Comparison of ENCODE assay signal across 13 cellular contexts in the genomic region with DNA sequence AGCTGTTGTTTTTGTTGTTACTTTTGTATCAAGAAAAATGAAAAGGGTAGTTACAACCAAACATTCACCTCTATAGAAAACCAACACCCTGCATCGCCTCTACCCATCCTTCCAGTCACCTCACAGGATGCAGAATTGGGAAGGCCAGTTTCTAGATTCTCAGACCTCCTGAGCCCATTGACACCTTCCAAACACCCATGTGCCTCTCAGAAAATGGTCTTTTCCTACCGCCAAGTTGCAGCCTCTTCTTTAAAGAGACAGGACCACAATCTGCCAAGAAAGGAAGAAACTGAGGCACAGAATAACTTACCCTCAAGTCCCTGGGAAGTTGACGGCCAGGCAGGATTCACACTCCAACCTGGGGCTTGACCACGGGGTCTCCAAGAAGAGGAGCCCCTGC.
DNase-seq lines count a peak whose midpoint lies in the region; ATAC-seq, FAIRE-seq and TF ChIP-seq lines count a peak whose summit lies in the region.
"Had no signal": no experiment of that assay in that cellular context is flagged by ENCODE, and none has a peak within 500 bp of the region (broad histone marks: within the 10 kb centered on the region; RNA-seq: fewer than 3 reads in every experiment).

No MANE protein-coding gene starts in this region.

- no peaks in the 10 kb centered on the region for H3K27me3 Mint-ChIP-seq in MCF 10A (ENCODE audit: insufficient read depth, unreplicated experiment)

- in situ Hi-C loops in gastrocnemius medialis (cut with MboI; ENCODE audit: low sequenced_read_pairs in 4 of 4): no loop called here

- H3K4me1 Mint-ChIP-seq in MCF 10A (ENCODE audit: insufficient read depth, unreplicated experiment): peaks cover 6% of the 10 kb centered on the region

- no peak for TF ChIP-seq CTCF in breast epithelium (IDR thresholded peaks at IDR 0.05)
- no peak for TF ChIP-seq CTCF in MCF 10A (IDR thresholded peaks at IDR 0.05; ENCODE audit: unreplicated experiment)
- no peak for TF ChIP-seq CTCF in kidney (IDR thresholded peaks at IDR 0.05; ENCODE audit: borderline replicate concordance, extremely low read depth, insufficient read depth)
- no peak for TF ChIP-seq CTCF in gastrocnemius medialis (IDR thresholded peaks at IDR 0.05 in 4 of 5, conservative IDR thresholded peaks at IDR 0.05 in 1 of 5)
- TF ChIP-seq CTCF in uterus (IDR thresholded peaks at IDR 0.05): no peak
- no peak for TF ChIP-seq CTCF in GM20000 (IDR thresholded peaks at IDR 0.05; ENCODE audit: extremely low read depth, missing control alignments)

- no peak overlapping the region for H3K4me3 Mint-ChIP-seq in MCF 10A (ENCODE audit: unreplicated experiment)

- H3K4me1 ChIP-seq in breast epithelium (peaks cover 11 to 59% of the 10 kb centered on the region in 2 donors), kidney (ENCODE audit: control insufficient read depth in 1 of 2, insufficient read depth in 1 of 2, low read depth in 1 of 2, low read length in 2 of 2) (peaks cover 75 to 84% of the 10 kb centered on the region in 2 donors), gastrocnemius medialis (peaks cover 92 to 94% of the 10 kb centered on the region in 2 donors), uterus (peaks cover 20 to 57% of the 10 kb centered on the region in 2 donors)

- H3K27me3 ChIP-seq in breast epithelium (no peaks in the 10 kb centered on the region), gastrocnemius medialis (no peaks in the 10 kb centered on the region), uterus (no peaks in the 10 kb centered on the region)

- FAIRE-seq in kidney (lab: Jason Lieb, UNC): no peak

- peak overlapping the region; percentile 90 to 92 for H3K27ac ChIP-seq in breast epithelium
- peak overlapping the region; percentile 92 to 97 for H3K27ac ChIP-seq in kidney (ENCODE audit: low read depth in 2 of 2, low read length in 2 of 2)
- H3K27ac ChIP-seq in gastrocnemius medialis: peak overlapping the region; percentile 87 to 94 (median 92)
- H3K27ac ChIP-seq in uterus: peak overlapping the region; percentile 92 to 97
- H3K27ac ChIP-seq: neutrophil had no signal

- intact Hi-C loops in breast epithelium (cut with DNase I; ENCODE audit: low total_unique reads): loop anchor here (1.0 kb wide), 1 partner anchor 47 kb away; no protein-coding TSS in a partner anchor
- intact Hi-C loops in MCF 10A (cut with micrococcal nuclease): no loop called here
- intact Hi-C loops in kidney (cut with DNase I): no loop called here
- intact Hi-C loops in gastrocnemius medialis (cut with DNase I; ENCODE audit: low total_unique reads): loop anchor here (5.0 to 10.0 kb wide), 3 partner anchors 383 to 1207 kb away; a partner anchor contains a TSS
- intact Hi-C loops in uterus (cut with DNase I; ENCODE audit: low total_unique reads): loop anchor here (5.0 kb wide), 1 partner anchor 41 kb away; no protein-coding TSS in a partner anchor

- H3K36me3 Mint-ChIP-seq in MCF 10A (ENCODE audit: insufficient read depth, unreplicated experiment): no peaks in the 10 kb centered on the region

- CTCF ChIA-PET in MCF 10A (lab: Yijun Ruan, JAX): interaction anchor here (0.6 to 6.7 kb wide), 6 partner anchors 10 to 1068 kb away, joined by 3 to 61 read pairs (median 6); no protein-coding TSS in a partner anchor

- no peaks in the 10 kb centered on the region for H3K9me3 Mint-ChIP-seq in MCF 10A (ENCODE audit: unreplicated experiment)

- H3K9ac ChIP-seq in kidney (ENCODE audit: low read length in 2 of 2): peak overlapping the region; percentile 10 to 63
- H3K9ac ChIP-seq: SK-N-SH had no signal

- no peak overlapping the region for H3K27ac Mint-ChIP-seq in MCF 10A (ENCODE audit: low read depth, unreplicated experiment)

- DNase-seq in breast epithelium (ENCODE audit: low spot score in 2 of 2): no peak
- DNase-seq in MCF 10A (ENCODE audit: unreplicated experiment): no peak
- DNase-seq in kidney: no peak
- no peak for DNase-seq in gastrocnemius medialis
- DNase-seq in uterus: no peak
- DNase-seq in UCSD-AML1 (lab: John Stamatoyannopoulos, UW; ENCODE audit: unreplicated experiment): no peak
- no peak for DNase-seq in GM20000 (ENCODE audit: low spot score)
- DNase-seq: 8988T; activated CD8-positive, alpha-beta memory T cell treated with anti-CD3 and anti-CD28 coated beads for 24 hours; GDM1; SK-N-SH had no signal

- TF ChIP-seq POLR2A in breast epithelium (IDR thresholded peaks at IDR 0.05) (no peak), gastrocnemius medialis (IDR thresholded peaks at IDR 0.05) (no peak), uterus (IDR thresholded peaks at IDR 0.05) (no peak)

- H3K36me3 ChIP-seq in breast epithelium (no peaks in the 10 kb centered on the region), kidney (ENCODE audit: control insufficient read depth in 1 of 2, insufficient read depth in 2 of 2, low read length in 2 of 2) (peaks cover 35 to 63% of the 10 kb centered on the region in 2 donors), gastrocnemius medialis (peaks cover 0 to 15% of the 10 kb centered on the region in 2 donors), uterus (no peaks in the 10 kb centered on the region)
- H3K36me3 ChIP-seq: neutrophil had no signal

- no TSS peak for BruUV-seq in MCF 10A (replicated peaks; lab: Mats Ljungman, UMichigan)

- ATAC-seq in gastrocnemius medialis: no peak
- ATAC-seq in HG02938 (IDR thresholded peaks at IDR 0.05; ENCODE audit: unreplicated experiment): no peak

- POLR2A ChIA-PET in MCF 10A (lab: Yijun Ruan, JAX): no interaction called here

- H3K9me3 ChIP-seq in breast epithelium (no peaks in the 10 kb centered on the region), kidney (ENCODE audit: control insufficient read depth in 1 of 2, low read length in 2 of 2) (no peaks in the 10 kb centered on the region), gastrocnemius medialis (no peaks in the 10 kb centered on the region), uterus (no peaks in the 10 kb centered on the region)
- H3K9me3 ChIP-seq: neutrophil, SK-N-SH had no signal

- H3K4me3 ChIP-seq in breast epithelium (no peak overlapping the region), kidney (ENCODE audit: low read length in 2 of 2) (no peak overlapping the region), gastrocnemius medialis (peak overlapping the region in 1 of 4 donors; percentile 1), uterus (peak overlapping the region in 1 of 2 donors; percentile 12)

Comparison
In these comparisons a context has a peak if more than half of its experiments do, and no peak if none do; other contexts are left out.
1. intact Hi-C loops: an anchor here in breast epithelium (1.0 kb wide), gastrocnemius medialis (5.0 to 10.0 kb wide) and uterus (5.0 kb wide); none called in MCF 10A and kidney.